ENCODE assay signal across 8 cellular contexts in the genomic region with DNA sequence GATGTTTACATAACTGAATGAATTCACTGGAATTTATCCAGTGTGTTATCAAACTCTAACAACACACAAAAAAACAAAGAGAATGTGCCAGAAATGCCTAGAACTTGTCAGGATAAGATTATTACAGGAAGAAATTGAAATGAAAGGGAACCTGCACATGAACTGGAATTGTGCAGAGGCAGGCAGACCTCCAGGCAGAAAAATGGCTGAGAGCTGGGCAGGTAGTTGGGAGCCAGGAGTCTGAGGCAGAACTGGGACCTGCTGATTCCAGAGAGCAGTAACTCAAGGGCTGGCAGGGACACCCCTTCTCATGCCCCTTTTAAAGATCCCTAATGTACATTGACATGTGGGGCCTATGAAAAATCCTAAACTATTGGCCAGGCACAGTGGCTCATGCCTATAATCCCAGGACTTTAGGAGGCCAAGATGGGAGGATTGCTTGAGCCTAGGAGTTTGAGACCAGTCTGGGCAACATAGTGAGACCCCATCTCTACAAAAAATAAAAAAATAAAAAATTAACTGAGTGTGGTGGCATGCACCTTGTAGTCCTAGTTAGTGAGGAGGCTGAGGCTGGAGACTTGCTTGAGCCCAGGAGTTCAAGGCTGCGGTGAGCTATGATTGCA. TPM values are rescaled to one million over a fixed set of nuclear protein-coding genes. Genes with fewer than 3 reads are reported as not detected.
DNase-seq lines count a peak whose midpoint lies in the region; ATAC-seq and TF ChIP-seq lines count a peak whose summit lies in the region.

No MANE protein-coding gene starts in this region.

- H3K4me3 ChIP-seq in DND-41 (ENCODE audit: low read depth in 1 of 2, low read length in 2 of 2) (peak overlapping the region; percentile 48 to 72; a peak in 3 of 4 replicates), Peyer's patch (peak overlapping the region; percentile 54 to 62 (median 56)), epithelial cell of proximal tubule (ENCODE audit: low read depth, low read length) (peak overlapping the region; percentile 86)

- peak overlapping the region; percentile 79 for H3K4me2 ChIP-seq in DND-41 (ENCODE audit: insufficient read depth, low read length)

- H3K27me3 Mint-ChIP-seq in progenitor cell of endocrine pancreas (no peaks in the 10 kb centered on the region), glutamatergic neuron (ENCODE audit: unreplicated experiment) (no peaks in the 10 kb centered on the region)

- H3K27ac Mint-ChIP-seq in progenitor cell of endocrine pancreas (peak overlapping the region; percentile 46), glutamatergic neuron (ENCODE audit: unreplicated experiment) (no peak overlapping the region)

- peaks cover 2% of the 10 kb centered on the region for H3K36me3 Mint-ChIP-seq in progenitor cell of endocrine pancreas (ENCODE audit: insufficient read depth)
- H3K36me3 Mint-ChIP-seq in glutamatergic neuron (ENCODE audit: unreplicated experiment): no peaks in the 10 kb centered on the region

- H3K4me1 ChIP-seq in DND-41 (ENCODE audit: insufficient read depth, low read length): peaks cover 42% of the 10 kb centered on the region
- H3K4me1 ChIP-seq in Peyer's patch: no peaks in the 10 kb centered on the region

- H3K9me3 ChIP-seq in DND-41 (ENCODE audit: insufficient read depth, low read length, severe bottlenecking): no peaks in the 10 kb centered on the region
- no peaks in the 10 kb centered on the region for H3K9me3 ChIP-seq in Peyer's patch

- H3K27me3 ChIP-seq in DND-41 (ENCODE audit: insufficient read depth, low read length, poor library complexity) (no peaks in the 10 kb centered on the region), Peyer's patch (no peaks in the 10 kb centered on the region)

- H3K9me3 Mint-ChIP-seq in progenitor cell of endocrine pancreas (ENCODE audit: low read depth): no peaks in the 10 kb centered on the region
- H3K9me3 Mint-ChIP-seq in glutamatergic neuron (ENCODE audit: unreplicated experiment): peaks cover 1% of the 10 kb centered on the region

- no peaks in the 10 kb centered on the region for H4K20me1 ChIP-seq in DND-41 (ENCODE audit: insufficient read depth, low read length)

- H3K4me1 Mint-ChIP-seq in progenitor cell of endocrine pancreas (ENCODE audit: low read depth) (peaks cover 10% of the 10 kb centered on the region), glutamatergic neuron (ENCODE audit: low read depth, unreplicated experiment) (peaks cover 3% of the 10 kb centered on the region)

- H2AFZ ChIP-seq in DND-41 (ENCODE audit: low read depth, low read length): peak overlapping the region; percentile 75

- no peak for TF ChIP-seq CTCF in DND-41 (IDR thresholded peaks at IDR 0.05; ENCODE audit: borderline replicate concordance, extremely low read depth, low read length, poor library complexity, severe bottlenecking)
- no peak for TF ChIP-seq CTCF in Peyer's patch (IDR thresholded peaks at IDR 0.05)
- no peak for TF ChIP-seq CTCF in epithelial cell of proximal tubule (conservative IDR thresholded peaks at IDR 0.05; ENCODE audit: low read depth, low read length)
- no peak for TF ChIP-seq CTCF in progenitor cell of endocrine pancreas (IDR thresholded peaks at IDR 0.05; ENCODE audit: unreplicated experiment)
- no peak for TF ChIP-seq CTCF in glutamatergic neuron (IDR thresholded peaks at IDR 0.05; ENCODE audit: partially characterized antibody, unreplicated experiment)

- H3K4me3 Mint-ChIP-seq in progenitor cell of endocrine pancreas (ENCODE audit: low read depth): peak overlapping the region; percentile 76
- no peak overlapping the region for H3K4me3 Mint-ChIP-seq in glutamatergic neuron (ENCODE audit: unreplicated experiment)

- ATAC-seq in DND-41 (ENCODE audit: insufficient read depth, low read depth): no peak
- ATAC-seq in GM18498 (IDR thresholded peaks at IDR 0.05; ENCODE audit: unreplicated experiment): no peak

- peaks cover 18% of the 10 kb centered on the region for H3K36me3 ChIP-seq in DND-41 (ENCODE audit: insufficient read depth, low read length)
- peaks cover 0 to 13% (median 0%) of the 10 kb centered on the region in 3 donors for H3K36me3 ChIP-seq in Peyer's patch

- H3K27ac ChIP-seq in DND-41 (ENCODE audit: low read length) (peak overlapping the region; percentile 90), Peyer's patch (peak overlapping the region; percentile 74 to 84 (median 82))

- H3K9ac ChIP-seq in DND-41 (ENCODE audit: low read depth, low read length): peak overlapping the region; percentile 54

- H3K79me2 ChIP-seq in DND-41 (ENCODE audit: insufficient read depth, low read length): peaks cover 39% of the 10 kb centered on the region

- no peak for TF ChIP-seq POLR2A in Peyer's patch (IDR thresholded peaks at IDR 0.05)

- DNase-seq in DND-41 (no peak), Peyer's patch (no peak), epithelial cell of proximal tubule (ENCODE audit: low read depth) (no peak), progenitor cell of endocrine pancreas (ENCODE audit: low spot score, unreplicated experiment) (no peak), iPS-NIHi11 (ENCODE audit: low spot score) (no peak), mesenteric fat pad (ENCODE audit: low spot score) (no peak), glutamatergic neuron (no peak)

RNA-seq across cellular contexts. Expression of gene SP110, which starts 0.7 kb away (rescaled TPM):
- total RNA-seq in Peyer's patch: 100 to 1,000 TPM in 1 of 4 donors, 10 to 100 TPM in 3; 13.7 to 181 (median 24.4) TPM
- 10.1 and 11.7 TPM in 2 replicates for total RNA-seq in epithelial cell of proximal tubule
- 5.1 and 5.8 TPM in 2 replicates for total RNA-seq in progenitor cell of endocrine pancreas
- total RNA-seq in mesenteric fat pad: 24.5 TPM
- 1.3 TPM for total RNA-seq in glutamatergic neuron (ENCODE audit: unreplicated experiment)

RNA-seq across cellular contexts. Expression of gene SP140, which starts 5.1 kb away (rescaled TPM):
- 10 to 100 TPM in 2 of 4 donors, 1 to 10 TPM in 2; 3.0 to 99.9 (median 9.4) TPM for total RNA-seq in Peyer's patch
- total RNA-seq in epithelial cell of proximal tubule: 4.6 and 5.3 TPM in 2 replicates
- 0.69 TPM in 1 of 2 replicates, not detected in the other for total RNA-seq in progenitor cell of endocrine pancreas
- 2.6 TPM for total RNA-seq in mesenteric fat pad
- not detected for total RNA-seq in glutamatergic neuron (ENCODE audit: unreplicated experiment)
